20 cellular contexts compared by ENCODE assay signal in genomic region chr12:112913038-112913688, GRCh38.
"Had no signal": no experiment of that assay in that cellular context is flagged by ENCODE, and none has a peak within 500 bp of the region (broad histone marks: within the 10 kb centered on the region; RNA-seq: fewer than 3 reads in every experiment).

No MANE protein-coding gene starts in this region.

- FAIRE-seq: frontal cortex had no signal

- H3K9me3 ChIP-seq: testis had no signal

- H3K27me3 ChIP-seq: heart left ventricle, testis, tibial nerve, upper lobe of right lung, vagina had no signal

- H3K27ac ChIP-seq: heart left ventricle, testis, tibial nerve, upper lobe of right lung, vagina had no signal

- H3K27ac Mint-ChIP-seq: nephron progenitor cell; stimulated activated naive B cell treated with anti-CD40 and anti-IgM and Interleukin-4, amounts not matched to agents 10 μg/mL and 1 μg/mL and 100 μg/mL, for 72 hours; stimulated activated naive CD8-positive, alpha-beta T cell treated with anti-CD3 and anti-CD28 coated beads, Interleukin-15, amount 100 ng/mL, for 72 hours had no signal

- H3K27me3 Mint-ChIP-seq: naive B cell; stimulated activated naive B cell treated with anti-CD40 and anti-IgM and Interleukin-4, amounts not matched to agents 10 μg/mL and 1 μg/mL and 100 μg/mL, for 72 hours; stimulated activated naive CD8-positive, alpha-beta T cell treated with anti-CD3 and anti-CD28 coated beads, Interleukin-15, amount 100 ng/mL, for 72 hours had no signal

- H3K4me3 Mint-ChIP-seq: nephron progenitor cell; stimulated activated naive B cell treated with anti-CD40 and anti-IgM and Interleukin-4, amounts not matched to agents 10 μg/mL and 1 μg/mL and 100 μg/mL, for 72 hours; stimulated activated naive CD8-positive, alpha-beta T cell treated with anti-CD3 and anti-CD28 coated beads, Interleukin-15, amount 100 ng/mL, for 72 hours had no signal

- DNase-seq: effector CD4-positive, alpha-beta T cell; heart left ventricle; hippocampal formation; left colon; left ventricle myocardium superior; mesendoderm; naive B cell; nephron progenitor cell; posterior cingulate gyrus; stimulated activated CD4-positive, alpha-beta T cell treated with anti-CD3 and anti-CD28 coated beads, Interleukin-2, amount 100 ng/mL, for 24 hours; stimulated activated CD4-positive, alpha-beta T cell treated with anti-CD3 and anti-CD28 coated beads, Interleukin-4, amount 100 ng/mL, for 4 hours; stimulated activated naive B cell treated with anti-CD40 and anti-IgM and Interleukin-4, amounts not matched to agents 10 μg/mL and 1 μg/mL and 100 μg/mL, for 72 hours; stimulated activated naive CD8-positive, alpha-beta T cell treated with anti-CD3 and anti-CD28 coated beads, Interleukin-15, amount 100 ng/mL, for 72 hours; testis; upper lobe of right lung had no signal

- H3K4me1 Mint-ChIP-seq: nephron progenitor cell had no signal

- H3K4me3 ChIP-seq: heart left ventricle, lung, testis, tibial nerve, upper lobe of right lung, vagina had no signal

- ATAC-seq: heart left ventricle; left ventricle myocardium superior; sciatic nerve; stimulated activated naive B cell treated with anti-CD40 and anti-IgM and Interleukin-4, amounts not matched to agents 10 μg/mL and 1 μg/mL and 100 μg/mL, for 72 hours; stimulated activated naive CD8-positive, alpha-beta T cell treated with anti-CD3 and anti-CD28 coated beads, Interleukin-15, amount 100 ng/mL, for 72 hours; upper lobe of right lung had no signal

- H3K4me1 ChIP-seq: testis, upper lobe of right lung had no signal
